ENCODE assay signal across 19 cellular contexts in genomic region chr2:28436525-28437051, GRCh38. TPM values are rescaled to one million over a fixed set of nuclear protein-coding genes. Genes with fewer than 3 reads are reported as not detected.
DNase-seq lines count a peak whose midpoint lies in the region; ATAC-seq, FAIRE-seq and TF ChIP-seq lines count a peak whose summit lies in the region.
"Had no signal": no experiment of that assay in that cellular context is flagged by ENCODE, and none has a peak within 500 bp of the region (broad histone marks: within the 10 kb centered on the region; RNA-seq: fewer than 3 reads in every experiment).

No MANE protein-coding gene starts in this region.

- H3K27me3 ChIP-seq in HepG2 (ENCODE audit: control insufficient read depth in 1 of 2, insufficient read depth in 2 of 2, low read length in 2 of 2) (no peaks in the 10 kb centered on the region), right lobe of liver (no peaks in the 10 kb centered on the region), bronchial epithelial cell (ENCODE audit: control insufficient read depth, insufficient read depth, low read length) (no peaks in the 10 kb centered on the region), testis (no peaks in the 10 kb centered on the region)
- H3K27me3 ChIP-seq: heart right ventricle, pancreas had no signal

- H3K4me3 ChIP-seq in HepG2 (replicated peaks in 1 of 3; ENCODE audit: insufficient read depth in 1 of 3, low read depth in 2 of 3, low read length in 3 of 3) (no peak overlapping the region; a peak in 1 of 6 replicates), right lobe of liver (no peak overlapping the region), bronchial epithelial cell (ENCODE audit: low read depth, low read length) (no peak overlapping the region), mucosa of descending colon (no peak overlapping the region), testis (no peak overlapping the region)
- H3K4me3 ChIP-seq: heart right ventricle, K562, pancreas had no signal

- ATAC-seq in HepG2 (peak; percentile 45), right lobe of liver (no peak), mucosa of descending colon (peak; percentile 84), GM18517 (IDR thresholded peaks at IDR 0.05; ENCODE audit: unreplicated experiment) (no peak), HG02970 (IDR thresholded peaks at IDR 0.05; ENCODE audit: low FRiP score, unreplicated experiment) (no peak)
- ATAC-seq: activated CD8-positive, alpha-beta memory T cell treated with anti-CD3 and anti-CD28 coated beads, Interleukin-2, amount 10 ng/mL, durations not matched to agents 7 days and 5 days; K562 had no signal

- peaks cover 43% of the 10 kb centered on the region for H3K4me1 ChIP-seq in HepG2 (ENCODE audit: insufficient read depth, low read length)
- H3K4me1 ChIP-seq in right lobe of liver, result peaks cover 0 to 8% (median 1%) of the 10 kb centered on the region in 4 donors
- peaks cover 33% of the 10 kb centered on the region for H3K4me1 ChIP-seq in mucosa of descending colon (ENCODE audit: low read depth)
- no peaks in the 10 kb centered on the region for H3K4me1 ChIP-seq in testis

- H3K79me2 ChIP-seq in HepG2 (ENCODE audit: insufficient read depth, low read length), result no peaks in the 10 kb centered on the region

- TF ChIP-seq EP300 in HepG2 (IDR thresholded peaks at IDR 0.05; ENCODE audit: low read depth in 2 of 2, low read length in 2 of 2) (no peak), HepG2 (CRISPR knock-in tag; IDR thresholded peaks at IDR 0.05; ENCODE audit: borderline replicate concordance) (no peak)

- H3K9me3 ChIP-seq in HepG2 (ENCODE audit: low read length) (peaks cover 8% of the 10 kb centered on the region; the same call in 1 of the 2 replicates), right lobe of liver (no peaks in the 10 kb centered on the region), mucosa of descending colon (peaks cover 6% of the 10 kb centered on the region), testis (no peaks in the 10 kb centered on the region)
- H3K9me3 ChIP-seq: pancreas had no signal

- TF ChIP-seq RAD21 in HepG2 (CRISPR knock-in tag; IDR thresholded peaks at IDR 0.05), result no peak

- TF ChIP-seq POLR2A in HepG2 (IDR thresholded peaks at IDR 0.05; ENCODE audit: insufficient read depth in 1 of 2, low read depth in 2 of 2, low read length in 2 of 2) (no peak), right lobe of liver (IDR thresholded peaks at IDR 0.05) (no peak), testis (IDR thresholded peaks at IDR 0.05) (no peak)

- no peak overlapping the region for H3K9ac ChIP-seq in HepG2 (ENCODE audit: insufficient read depth, low read depth, low read length)

- CTCF ChIA-PET in HepG2 (lab: Yijun Ruan, JAX; ENCODE audit: low intra/inter-chr PET ratio, low total read pairs), result no interaction called here

- POLR2A ChIA-PET in HepG2 (lab: Yijun Ruan, JAX), result interaction anchor here (1.8 kb wide), 1 partner anchor 10 kb away, joined by 5 read pairs; no protein-coding TSS in a partner anchor

- no peaks in the 10 kb centered on the region for H4K20me1 ChIP-seq in HepG2 (ENCODE audit: insufficient read depth, low read length)

- BruUV-seq in HepG2 (replicated peaks; lab: Mats Ljungman, UMichigan), result no TSS peak

- TF ChIP-seq CTCF in HepG2 (CRISPR knock-in tag; IDR thresholded peaks at IDR 0.05), result no peak
- no peak for TF ChIP-seq CTCF in right lobe of liver (IDR thresholded peaks at IDR 0.05)
- TF ChIP-seq CTCF in bronchial epithelial cell (IDR thresholded peaks at IDR 0.05; ENCODE audit: insufficient read depth, low read length, severe bottlenecking), result no peak
- TF ChIP-seq CTCF in mucosa of descending colon (IDR thresholded peaks at IDR 0.05), result no peak
- TF ChIP-seq CTCF in testis (IDR thresholded peaks at IDR 0.05), result no peak

- H3K27ac ChIP-seq in HepG2 (ENCODE audit: extremely low read length, insufficient read depth, low read length), result no peak overlapping the region
- no peak overlapping the region for H3K27ac ChIP-seq in right lobe of liver
- H3K27ac ChIP-seq in testis, result no peak overlapping the region
- H3K27ac ChIP-seq: heart right ventricle had no signal

- no peak overlapping the region for H2AFZ ChIP-seq in HepG2 (ENCODE audit: low read length)

- intact Hi-C loops in HepG2 (cut with micrococcal nuclease; ENCODE audit: unreplicated experiment) (no loop called here), right lobe of liver (cut with DNase I) (no loop called here), mucosa of descending colon (cut with DNase I, micrococcal nuclease) (no loop called here), testis (cut with DNase I; ENCODE audit: low total_unique reads) (no loop called here)

- FAIRE-seq in HepG2 (lab: Jason Lieb, UNC) (no peak), bronchial epithelial cell (lab: Jason Lieb, UNC) (peak; percentile 86)
- FAIRE-seq: endothelial cell of umbilical vein, GM12892, K562, pancreas, urothelium cell line had no signal

- DNase-seq in HepG2 (ENCODE audit: low spot score), result no peak
- no peak for DNase-seq in right lobe of liver
- DNase-seq in bronchial epithelial cell (ENCODE audit: low read depth), result peak; percentile 92
- DNase-seq in mucosa of descending colon, result peak; percentile 87 to 92 (median 89)
- no peak for DNase-seq in retina
- DNase-seq in testis, result no peak
- DNase-seq: activated CD8-positive, alpha-beta memory T cell treated with anti-CD3 and anti-CD28 coated beads, Interleukin-2, amount 10 ng/mL, durations not matched to agents 7 days and 5 days; EL; heart right ventricle; NCI-H1436; NCI-H748 treated with DMSO at 0.1 percent for 48 hours; stimulated activated CD4-positive, alpha-beta T cell treated with anti-CD3 and anti-CD28 coated beads, Interleukin-1b, Interleukin-23, amount 100 ng/mL, for 48 hours had no signal

- in situ Hi-C loops in HepG2 (cut with HindIII; ENCODE audit: extremely low pct_ligation_motif_present, low pct_unique_long_range_greater_than_20kb), result no loop called here

- H3K4me2 ChIP-seq in HepG2 (ENCODE audit: low read depth, low read length), result peak overlapping the region; percentile 33; the same call in 1 of the 2 replicates

- H3K36me3 ChIP-seq in HepG2 (replicated peaks in 1 of 2; ENCODE audit: control insufficient read depth in 1 of 2, insufficient read depth in 2 of 2, low read length in 2 of 2) (no peaks in the 10 kb centered on the region), right lobe of liver (no peaks in the 10 kb centered on the region), bronchial epithelial cell (ENCODE audit: control insufficient read depth, insufficient read depth, low read length) (no peaks in the 10 kb centered on the region), mucosa of descending colon (ENCODE audit: low read depth) (no peaks in the 10 kb centered on the region), testis (ENCODE audit: low read depth, missing control alignments) (no peaks in the 10 kb centered on the region)
- H3K36me3 ChIP-seq: heart right ventricle, pancreas had no signal

- WGBS in HepG2 (ENCODE audit: low lambda C conversion rate), result 49% methylated on average over 14 of the region's 17 CpGs
- WGBS in right lobe of liver (ENCODE audit: insufficient coverage, low coverage, low lambda C conversion rate, missing lambda C conversion rate), result 70% methylated on average over 5 of the region's 17 CpGs
- 84 to 91% methylated on average over 15 of the region's 17 CpGs for WGBS in testis, 2 donors

RNA-seq across cellular contexts. Expression of gene FOSL2, which starts 43.9 kb away (rescaled TPM):
- total RNA-seq in HepG2 (2016; rRNA removed; fragmentation: Illumina TruSeq; extraction: Trizol) (2.3 and 3.4 TPM in 2 replicates), right lobe of liver (10 to 100 TPM in 4 of 6 experiments, 1 to 10 TPM in 2; 8.1 to 70.7 (median 14.9) TPM), bronchial epithelial cell (77.1 and 106 TPM in 2 replicates), mucosa of descending colon (100 to 1,000 TPM; 160 to 166 (median 162) TPM), testis (10 to 100 TPM; 24.3 to 39.7 TPM)
- 0.53 and 0.61 TPM in 2 replicates for total RNA-seq in HepG2 (2016; cell fraction: cytosol; rRNA removed; fragmentation: Illumina TruSeq; extraction: Trizol; ENCODE audit: low read depth)
- 2.2 and 4.1 TPM in 2 replicates for total RNA-seq in HepG2 (2016; cell fraction: insoluble cytoplasmic fraction; rRNA removed; fragmentation: Illumina TruSeq; extraction: Trizol)
- total RNA-seq in HepG2 (2016; cell fraction: membrane; rRNA removed; fragmentation: Illumina TruSeq; extraction: Trizol), result 1.3 and 1.4 TPM in 2 replicates
- total RNA-seq in HepG2 (2016; cell fraction: nucleus; rRNA removed; fragmentation: Illumina TruSeq; extraction: Trizol), result 3.7 and 5.1 TPM in 2 replicates
- polyA plus RNA-seq in HepG2 (2011; rRNA removed) (18.1 and 20.1 TPM in 2 replicates), testis (ENCODE audit: insufficient read depth, low read depth, low replicate concordance) (14.1 TPM)
- 10.9 and 11.2 TPM in 2 replicates for polyA plus RNA-seq in HepG2 (2011; cell fraction: cytosol; rRNA removed)
- 37.0 and 47.3 TPM in 2 replicates for polyA plus RNA-seq in HepG2 (2011; cell fraction: nucleus; rRNA removed)
- 25.1 and 31.2 TPM in 2 replicates for polyA plus RNA-seq in HepG2 (2012)
- 0.21 and 0.26 TPM in 2 replicates for polyA plus RNA-seq in HepG2 (2016; cell fraction: cytosol; fragmentation: Illumina TruSeq; extraction: Trizol; ENCODE audit: low read depth)
- 2.0 and 2.4 TPM in 2 replicates for polyA plus RNA-seq in HepG2 (2016; cell fraction: insoluble cytoplasmic fraction; fragmentation: Illumina TruSeq; extraction: Trizol; ENCODE audit: low read depth)
- 0.46 and 0.51 TPM in 2 replicates for polyA plus RNA-seq in HepG2 (2016; cell fraction: membrane; fragmentation: Illumina TruSeq; extraction: Trizol; ENCODE audit: low read depth)
- polyA plus RNA-seq in HepG2 (2016; cell fraction: nucleus; fragmentation: Illumina TruSeq; extraction: Trizol; ENCODE audit: insufficient read depth, low read depth), result 3.9 and 4.9 TPM in 2 replicates
- 62.9 and 84.8 TPM in 2 replicates for polyA minus RNA-seq in HepG2 (2011; rRNA and poly(A)+ RNA removed; ENCODE audit: low replicate concordance)
- polyA minus RNA-seq in HepG2 (2011; cell fraction: cytosol; rRNA and poly(A)+ RNA removed), result 27.1 and 28.7 TPM in 2 replicates
- 47.9 and 53.6 TPM in 2 replicates for polyA minus RNA-seq in HepG2 (2011; cell fraction: nucleus; rRNA and poly(A)+ RNA removed)

RNA-seq across cellular contexts. Expression of gene PLB1, which starts 59.3 kb away (rescaled TPM):
- total RNA-seq in HepG2 (2016; rRNA removed; fragmentation: Illumina TruSeq; extraction: Trizol) (0.17 and 0.20 TPM in 2 replicates), right lobe of liver (1 to 10 TPM in 3 of 6 experiments, under 1 TPM in 3; 0.66 to 1.9 (median 1.1) TPM), bronchial epithelial cell (1.5 and 1.6 TPM in 2 replicates), mucosa of descending colon (1 to 10 TPM; 2.4 to 4.9 (median 3.6) TPM), testis (10 to 100 TPM in 1 of 2 donors, 1 to 10 TPM in 1; 7.6 to 10.4 TPM)
- total RNA-seq in HepG2 (2016; cell fraction: cytosol; rRNA removed; fragmentation: Illumina TruSeq; extraction: Trizol; ENCODE audit: low read depth), result 0.09 and 0.20 TPM in 2 replicates
- total RNA-seq in HepG2 (2016; cell fraction: insoluble cytoplasmic fraction; rRNA removed; fragmentation: Illumina TruSeq; extraction: Trizol), result 0.12 and 0.41 TPM in 2 replicates
- total RNA-seq in HepG2 (2016; cell fraction: membrane; rRNA removed; fragmentation: Illumina TruSeq; extraction: Trizol), result 0.25 and 0.31 TPM in 2 replicates
- 0.31 and 0.50 TPM in 2 replicates for total RNA-seq in HepG2 (2016; cell fraction: nucleus; rRNA removed; fragmentation: Illumina TruSeq; extraction: Trizol)
- polyA plus RNA-seq in HepG2 (2011; rRNA removed) (0.99 and 1.8 TPM in 2 replicates), testis (ENCODE audit: insufficient read depth, low read depth, low replicate concordance) (10.9 TPM)
- 0.29 and 0.58 TPM in 2 replicates for polyA plus RNA-seq in HepG2 (2011; cell fraction: cytosol; rRNA removed)
- 4.4 and 5.8 TPM in 2 replicates for polyA plus RNA-seq in HepG2 (2011; cell fraction: nucleus; rRNA removed)
- 0.13 and 0.15 TPM in 2 replicates for polyA plus RNA-seq in HepG2 (2012)
- polyA plus RNA-seq in HepG2 (2016; cell fraction: cytosol; fragmentation: Illumina TruSeq; extraction: Trizol; ENCODE audit: low read depth), result 0.06 and 0.43 TPM in 2 replicates
- 0.14 and 0.59 TPM in 2 replicates for polyA plus RNA-seq in HepG2 (2016; cell fraction: insoluble cytoplasmic fraction; fragmentation: Illumina TruSeq; extraction: Trizol; ENCODE audit: low read depth)
- 0.12 and 0.13 TPM in 2 replicates for polyA plus RNA-seq in HepG2 (2016; cell fraction: membrane; fragmentation: Illumina TruSeq; extraction: Trizol; ENCODE audit: low read depth)
- 0.21 and 0.93 TPM in 2 replicates for polyA plus RNA-seq in HepG2 (2016; cell fraction: nucleus; fragmentation: Illumina TruSeq; extraction: Trizol; ENCODE audit: insufficient read depth, low read depth)
- polyA minus RNA-seq in HepG2 (2011; rRNA and poly(A)+ RNA removed; ENCODE audit: low replicate concordance), result 0.70 and 6.0 TPM in 2 replicates
- polyA minus RNA-seq in HepG2 (2011; cell fraction: cytosol; rRNA and poly(A)+ RNA removed), result 0.20 and 0.88 TPM in 2 replicates
- 2.1 and 3.5 TPM in 2 replicates for polyA minus RNA-seq in HepG2 (2011; cell fraction: nucleus; rRNA and poly(A)+ RNA removed)

Comparison
In these comparisons a context has a peak if more than half of its experiments do, and no peak if none do; other contexts are left out.
1. ATAC-seq: peak in HepG2 (single experiment) and mucosa of descending colon (single experiment); none in right lobe of liver (0 of 4), GM18517 (single experiment) and HG02970 (single experiment).
2. DNase-seq: peak in bronchial epithelial cell (single experiment) and mucosa of descending colon (3 of 3); none in HepG2 (single experiment), right lobe of liver (0 of 3), retina (single experiment) and testis (single experiment).